In genomic region chr14:74169906-74170305, GRCh38 we compare ENCODE assay signal across 22 cellular contexts.
"Had no signal": no experiment of that assay in that cellular context is flagged by ENCODE, and none has a peak within 500 bp of the region (broad histone marks: within the 10 kb centered on the region; RNA-seq: fewer than 3 reads in every experiment).

No MANE protein-coding gene starts in this region.

- H3K4me3 ChIP-seq: MG63, SJSA1, SK-N-MC had no signal

- H3K36me3 ChIP-seq: MG63, SJSA1 had no signal

- H3K4me1 ChIP-seq: SJSA1 had no signal

- FAIRE-seq: RCC 7860 had no signal

- H3K27ac ChIP-seq: HL-60, SJSA1, SK-N-MC had no signal

- H3K9me3 ChIP-seq: MG63, SJSA1 had no signal

- DNase-seq: Karpas-422, KG1, MG63, NCI-H1092, NCI-H1105 treated with DMSO at 0.1 percent for 48 hours, NCI-H1417 treated with DMSO at 0.1 percent for 48 hours, NCI-H146, NCI-H1694 treated with DMSO at 0.1 percent for 48 hours, NCI-H1930, NCI-H2081, NCI-H2107, NCI-H226, NCI-H446, NCI-H510A, NCI-H526, Right ventricle myocardium superior, RPMI8226, SIG-M5 had no signal

- H3K27me3 ChIP-seq: MG63, SJSA1 had no signal
